Comparison of ENCODE assay signal across 14 cellular contexts in genomic region chr2:183519371-183520056, GRCh38.
DNase-seq lines count a peak whose midpoint lies in the region; ATAC-seq and TF ChIP-seq lines count a peak whose summit lies in the region.
"Had no signal": no experiment of that assay in that cellular context is flagged by ENCODE, and none has a peak within 500 bp of the region (broad histone marks: within the 10 kb centered on the region; RNA-seq: fewer than 3 reads in every experiment).

No MANE protein-coding gene starts in this region.

- no peaks in the 10 kb centered on the region for H3K9me3 ChIP-seq in mucosa of descending colon

- ATAC-seq in mucosa of descending colon (peak; percentile 82), HG02571 (IDR thresholded peaks at IDR 0.05; ENCODE audit: unreplicated experiment) (no peak)
- ATAC-seq: CD8-positive, alpha-beta T cell; GM12878; K562; T-cell had no signal

- no peaks in the 10 kb centered on the region for H3K4me1 ChIP-seq in mucosa of descending colon (ENCODE audit: low read depth)

- intact Hi-C loops in mucosa of descending colon (cut with DNase I, micrococcal nuclease), result no loop called here

- no peak for TF ChIP-seq CTCF in mucosa of descending colon (IDR thresholded peaks at IDR 0.05)

- DNase-seq in NCI-H1092 (lab: John Stamatoyannopoulos, UW), result peak; percentile 2
- peak; percentile 35 for DNase-seq in NCI-H146 treated with DMSO at 0.1 percent for 48 hours (lab: John Stamatoyannopoulos, UW; ENCODE audit: unreplicated experiment)
- peak; percentile 75 for DNase-seq in NCI-H2196 (lab: John Stamatoyannopoulos, UW; ENCODE audit: unreplicated experiment)
- DNase-seq in mucosa of descending colon, result peak in 1 of 3 donors; percentile 43
- DNase-seq in COLO668 (lab: John Stamatoyannopoulos, UW; ENCODE audit: unreplicated experiment), result no peak
- DNase-seq in kidney glomerular epithelial cell (lab: John Stamatoyannopoulos, UW), result no peak
- DNase-seq: CD8-positive, alpha-beta T cell; NCI-H524; T-cell; T1000 had no signal

- H3K36me3 ChIP-seq in mucosa of descending colon (ENCODE audit: low read depth), result no peaks in the 10 kb centered on the region

- H3K4me3 ChIP-seq in mucosa of descending colon, result no peak overlapping the region
- H3K4me3 ChIP-seq: GM12878, K562, PC-9 had no signal

Comparison
In these comparisons a context has a peak if more than half of its experiments do, and no peak if none do; other contexts are left out.
1. DNase-seq: peak in NCI-H1092 (single experiment), NCI-H146 treated with DMSO at 0.1 percent for 48 hours (single experiment) and NCI-H2196 (single experiment); none in COLO668 (single experiment) and kidney glomerular epithelial cell (single experiment).